ENCODE assay signal across 32 cellular contexts in genomic region chr10:110239892-110240291, GRCh38.
"Had no signal": no experiment of that assay in that cellular context is flagged by ENCODE, and none has a peak within 500 bp of the region (broad histone marks: within the 10 kb centered on the region; RNA-seq: fewer than 3 reads in every experiment).

No MANE protein-coding gene starts in this region.

- H3K27ac Mint-ChIP-seq: activated B cell treated with CpG ODN at 0.5 μM for 24 hours; activated CD4-positive, alpha-beta memory T cell treated with anti-CD3 and anti-CD28 coated beads for 36 hours; activated naive CD4-positive, alpha-beta T cell treated with anti-CD3 and anti-CD28 coated beads, Interleukin-2, amount 10 ng/mL, durations not matched to agents 7 days and 5 days; activated naive CD8-positive, alpha-beta T cell; activated naive CD8-positive, alpha-beta T cell treated with anti-CD3 and anti-CD28 coated beads, Interleukin-2, amount 50 U/mL, for 24 hours; activated T-helper 1 cell treated with anti-CD3 and anti-CD28 coated beads, Interleukin-12 subunit alpha, Interleukin-12 subunit beta, Interleukin-2, Interleukin-4 antibody, amounts not matched to agents 30 ng/mL and 10 ng/mL and 1 ng/mL, durations not matched to agents 14 hours and 24 hours and 36 hours had no signal

- H3K9me3 Mint-ChIP-seq: activated CD4-positive, alpha-beta memory T cell treated with anti-CD3 and anti-CD28 coated beads for 36 hours; activated naive CD4-positive, alpha-beta T cell treated with anti-CD3 and anti-CD28 coated beads, Interleukin-2, amount 10 ng/mL, durations not matched to agents 7 days and 5 days; activated T-helper 1 cell treated with anti-CD3 and anti-CD28 coated beads, Interleukin-12 subunit alpha, Interleukin-12 subunit beta, Interleukin-2, Interleukin-4 antibody, amounts not matched to agents 30 ng/mL and 10 ng/mL and 1 ng/mL, durations not matched to agents 14 hours and 24 hours and 36 hours; central memory CD8-positive, alpha-beta T cell had no signal

- H3K27ac ChIP-seq: brain microvascular endothelial cell, PC-9, VCaP had no signal

- FAIRE-seq: RCC 7860 had no signal

- H3K4me2 ChIP-seq: PC-9 had no signal

- H3K4me3 ChIP-seq: PC-9 had no signal

- DNase-seq: activated B cell treated with CpG ODN at 0.5 μM for 24 hours; activated CD4-positive, alpha-beta memory T cell treated with anti-CD3 and anti-CD28 coated beads for 36 hours; activated CD4-positive, alpha-beta T cell treated with anti-CD3 and anti-CD28 coated beads for 4 hours; activated CD4-positive, alpha-beta T cell treated with anti-CD3 and anti-CD28 coated beads, Interleukin-2, amount 50 U/mL, for 1 hour; activated CD4-positive, CD25-positive, alpha-beta regulatory T cell treated with anti-CD3 and anti-CD28 coated beads, Interleukin-2, amount 50 U/mL, for 72 hours; activated CD8-positive, alpha-beta memory T cell treated with anti-CD3 and anti-CD28 coated beads, Interleukin-2, amount 50 U/mL, for 4 hours; activated effector memory CD4-positive, alpha-beta T cell treated with Interleukin-2 at 50 U/mL for 16 hours; activated naive CD4-positive, alpha-beta T cell treated with anti-CD3 and anti-CD28 coated beads, Interleukin-2, amount 10 ng/mL, durations not matched to agents 7 days and 5 days; activated naive CD8-positive, alpha-beta T cell treated with anti-CD3 and anti-CD28 coated beads, Interleukin-2, amount 50 U/mL, for 24 hours; activated T-cell treated with anti-CD3 and anti-CD28 coated beads for 4 hours; activated T-cell treated with anti-CD3 and anti-CD28 coated beads, Interleukin-2, amount 50 U/mL, for 4 hours; amniotic stem cell; aorta; brain microvascular endothelial cell; Karpas-422; NCI-H1092 treated with DMSO at 0.1 percent for 48 hours; NCI-H1417 treated with DMSO at 0.1 percent for 48 hours; NCI-H187 treated with DMSO at 0.1 percent for 48 hours; NCI-H2081 treated with DMSO at 0.1 percent for 48 hours; NCI-H345; NCI-H524 treated with DMSO at 0.1 percent for 48 hours; PC-9; Right ventricle myocardium superior; SW 1271; T-helper 1 cell; T-helper 2 cell; T-helper 9 cell had no signal

- H3K27me3 ChIP-seq: brain microvascular endothelial cell had no signal

- ATAC-seq: activated naive CD8-positive, alpha-beta T cell treated with anti-CD3 and anti-CD28 coated beads, Interleukin-2, amount 50 U/mL, for 24 hours; activated T-cell treated with anti-CD3 and anti-CD28 coated beads, Interleukin-2, amount 50 U/mL, for 4 hours had no signal

- H3K4me3 Mint-ChIP-seq: activated B cell treated with CpG ODN at 0.5 μM for 24 hours; activated CD4-positive, alpha-beta memory T cell treated with anti-CD3 and anti-CD28 coated beads for 36 hours; activated naive CD4-positive, alpha-beta T cell treated with anti-CD3 and anti-CD28 coated beads, Interleukin-2, amount 10 ng/mL, durations not matched to agents 7 days and 5 days; activated naive CD8-positive, alpha-beta T cell; activated naive CD8-positive, alpha-beta T cell treated with anti-CD3 and anti-CD28 coated beads, Interleukin-2, amount 50 U/mL, for 24 hours; activated T-cell treated with anti-CD3 and anti-CD28 coated beads, Interleukin-2, amount 50 U/mL, for 4 hours; activated T-helper 1 cell treated with anti-CD3 and anti-CD28 coated beads, Interleukin-12 subunit alpha, Interleukin-12 subunit beta, Interleukin-2, Interleukin-4 antibody, amounts not matched to agents 30 ng/mL and 10 ng/mL and 1 ng/mL, durations not matched to agents 14 hours and 24 hours and 36 hours; central memory CD8-positive, alpha-beta T cell had no signal

- H2AFZ ChIP-seq: PC-9 had no signal

- H3K36me3 ChIP-seq: brain microvascular endothelial cell had no signal

- H3K27me3 Mint-ChIP-seq: activated B cell treated with CpG ODN at 0.5 μM for 24 hours; activated CD4-positive, alpha-beta memory T cell treated with anti-CD3 and anti-CD28 coated beads for 36 hours; activated naive CD4-positive, alpha-beta T cell treated with anti-CD3 and anti-CD28 coated beads, Interleukin-2, amount 10 ng/mL, durations not matched to agents 7 days and 5 days; activated naive CD8-positive, alpha-beta T cell; activated naive CD8-positive, alpha-beta T cell treated with anti-CD3 and anti-CD28 coated beads, Interleukin-2, amount 50 U/mL, for 24 hours; central memory CD8-positive, alpha-beta T cell had no signal
